Comparison of ENCODE assay signal across 2 cellular contexts in the genomic region with DNA sequence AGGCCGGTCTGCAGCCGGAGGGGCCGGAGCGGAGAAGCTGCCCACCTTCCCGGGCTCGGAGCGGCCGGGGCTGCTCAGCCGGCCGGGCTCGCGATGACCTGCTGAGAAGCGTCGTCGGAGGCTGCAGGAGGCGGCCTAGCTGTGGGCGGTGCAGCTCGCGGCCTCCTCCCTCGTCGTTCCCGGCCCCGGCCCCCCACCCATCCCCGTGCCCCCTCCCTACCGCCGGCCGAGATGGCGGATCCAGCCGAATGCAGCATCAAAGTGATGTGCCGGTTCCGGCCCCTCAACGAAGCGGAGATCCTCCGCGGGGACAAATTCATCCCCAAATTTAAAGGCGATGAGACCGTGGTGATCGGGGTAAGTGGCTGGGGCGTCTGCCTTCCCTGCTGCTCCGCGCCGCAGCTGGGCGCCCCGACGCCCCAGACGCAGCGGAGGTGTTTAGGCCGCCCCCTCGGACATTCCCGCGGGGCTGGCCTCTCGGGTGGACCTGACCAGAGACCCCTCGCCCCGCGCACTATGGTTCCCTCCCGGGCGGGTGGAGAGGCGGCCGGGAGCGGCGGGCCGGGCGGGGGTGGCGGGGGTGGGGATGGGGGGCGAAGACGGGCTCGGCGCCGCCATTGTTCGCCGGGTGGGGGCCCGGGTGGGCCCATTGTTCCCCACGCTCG.
TF ChIP-seq lines count a peak whose summit lies in the region.

No MANE protein-coding gene starts in this region.

TF ChIP-seq in IMR-90, 13 proteins besides CTCF, POLR2A, EP300 and RAD21 (continued from another document):
- TF ChIP-seq BHLHE40 (IDR thresholded peaks at IDR 0.05; ENCODE audit: low read depth, low read length) (no peak), SMC3 (IDR thresholded peaks at IDR 0.05; ENCODE audit: low read depth, low read length) (no peak), MXI1 (IDR thresholded peaks at IDR 0.05; ENCODE audit: borderline replicate concordance, low read depth, low read length) (no peak), RCOR1 (IDR thresholded peaks at IDR 0.05; ENCODE audit: insufficient replicate concordance, low read length) (no peak), CHD1 (IDR thresholded peaks at IDR 0.05; ENCODE audit: low read depth, low read length) (no peak), CEBPB (IDR thresholded peaks at IDR 0.05; ENCODE audit: low read depth, low read length) (no peak), MAZ (IDR thresholded peaks at IDR 0.05; ENCODE audit: borderline replicate concordance, low read depth, low read length) (no peak), FOS (IDR thresholded peaks at IDR 0.05; ENCODE audit: low read depth, low read length) (no peak), RFX5 (IDR thresholded peaks at IDR 0.05; ENCODE audit: low read depth, low read length) (no peak)
- TF ChIP-seq, protein P1, sequence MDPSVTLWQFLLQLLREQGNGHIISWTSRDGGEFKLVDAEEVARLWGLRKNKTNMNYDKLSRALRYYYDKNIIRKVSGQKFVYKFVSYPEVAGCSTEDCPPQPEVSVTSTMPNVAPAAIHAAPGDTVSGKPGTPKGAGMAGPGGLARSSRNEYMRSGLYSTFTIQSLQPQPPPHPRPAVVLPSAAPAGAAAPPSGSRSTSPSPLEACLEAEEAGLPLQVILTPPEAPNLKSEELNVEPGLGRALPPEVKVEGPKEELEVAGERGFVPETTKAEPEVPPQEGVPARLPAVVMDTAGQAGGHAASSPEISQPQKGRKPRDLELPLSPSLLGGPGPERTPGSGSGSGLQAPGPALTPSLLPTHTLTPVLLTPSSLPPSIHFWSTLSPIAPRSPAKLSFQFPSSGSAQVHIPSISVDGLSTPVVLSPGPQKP (IDR thresholded peaks at IDR 0.05; ENCODE audit: borderline replicate concordance, low read depth, low read length) = no peak
- TF ChIP-seq, protein P2, sequence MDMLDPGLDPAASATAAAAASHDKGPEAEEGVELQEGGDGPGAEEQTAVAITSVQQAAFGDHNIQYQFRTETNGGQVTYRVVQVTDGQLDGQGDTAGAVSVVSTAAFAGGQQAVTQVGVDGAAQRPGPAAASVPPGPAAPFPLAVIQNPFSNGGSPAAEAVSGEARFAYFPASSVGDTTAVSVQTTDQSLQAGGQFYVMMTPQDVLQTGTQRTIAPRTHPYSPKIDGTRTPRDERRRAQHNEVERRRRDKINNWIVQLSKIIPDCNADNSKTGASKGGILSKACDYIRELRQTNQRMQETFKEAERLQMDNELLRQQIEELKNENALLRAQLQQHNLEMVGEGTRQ (IDR thresholded peaks at IDR 0.05; ENCODE audit: low read depth, low read length) = no peak

TF ChIP-seq in neural cell, 6 proteins besides CTCF, POLR2A, EP300 and RAD21 (continued from another document):
- TF ChIP-seq EZH2 (IDR thresholded peaks at IDR 0.05; ENCODE audit: borderline replicate concordance, insufficient read depth, low read length, poor library complexity, severe bottlenecking) = no peak
- no peak for TF ChIP-seq POLR2AphosphoS5 (IDR thresholded peaks at IDR 0.05)
- TF ChIP-seq MXI1 (conservative IDR thresholded peaks at IDR 0.05; ENCODE audit: poor library complexity, severe bottlenecking) = no peak
- TF ChIP-seq TAF1 (IDR thresholded peaks at IDR 0.05; ENCODE audit: low read depth) = no peak
- TF ChIP-seq, protein P3, sequence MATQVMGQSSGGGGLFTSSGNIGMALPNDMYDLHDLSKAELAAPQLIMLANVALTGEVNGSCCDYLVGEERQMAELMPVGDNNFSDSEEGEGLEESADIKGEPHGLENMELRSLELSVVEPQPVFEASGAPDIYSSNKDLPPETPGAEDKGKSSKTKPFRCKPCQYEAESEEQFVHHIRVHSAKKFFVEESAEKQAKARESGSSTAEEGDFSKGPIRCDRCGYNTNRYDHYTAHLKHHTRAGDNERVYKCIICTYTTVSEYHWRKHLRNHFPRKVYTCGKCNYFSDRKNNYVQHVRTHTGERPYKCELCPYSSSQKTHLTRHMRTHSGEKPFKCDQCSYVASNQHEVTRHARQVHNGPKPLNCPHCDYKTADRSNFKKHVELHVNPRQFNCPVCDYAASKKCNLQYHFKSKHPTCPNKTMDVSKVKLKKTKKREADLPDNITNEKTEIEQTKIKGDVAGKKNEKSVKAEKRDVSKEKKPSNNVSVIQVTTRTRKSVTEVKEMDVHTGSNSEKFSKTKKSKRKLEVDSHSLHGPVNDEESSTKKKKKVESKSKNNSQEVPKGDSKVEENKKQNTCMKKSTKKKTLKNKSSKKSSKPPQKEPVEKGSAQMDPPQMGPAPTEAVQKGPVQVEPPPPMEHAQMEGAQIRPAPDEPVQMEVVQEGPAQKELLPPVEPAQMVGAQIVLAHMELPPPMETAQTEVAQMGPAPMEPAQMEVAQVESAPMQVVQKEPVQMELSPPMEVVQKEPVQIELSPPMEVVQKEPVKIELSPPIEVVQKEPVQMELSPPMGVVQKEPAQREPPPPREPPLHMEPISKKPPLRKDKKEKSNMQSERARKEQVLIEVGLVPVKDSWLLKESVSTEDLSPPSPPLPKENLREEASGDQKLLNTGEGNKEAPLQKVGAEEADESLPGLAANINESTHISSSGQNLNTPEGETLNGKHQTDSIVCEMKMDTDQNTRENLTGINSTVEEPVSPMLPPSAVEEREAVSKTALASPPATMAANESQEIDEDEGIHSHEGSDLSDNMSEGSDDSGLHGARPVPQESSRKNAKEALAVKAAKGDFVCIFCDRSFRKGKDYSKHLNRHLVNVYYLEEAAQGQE (IDR thresholded peaks at IDR 0.05; ENCODE audit: borderline replicate concordance) = no peak
